Comparison of ENCODE assay signal across 16 cellular contexts in the genomic region with DNA sequence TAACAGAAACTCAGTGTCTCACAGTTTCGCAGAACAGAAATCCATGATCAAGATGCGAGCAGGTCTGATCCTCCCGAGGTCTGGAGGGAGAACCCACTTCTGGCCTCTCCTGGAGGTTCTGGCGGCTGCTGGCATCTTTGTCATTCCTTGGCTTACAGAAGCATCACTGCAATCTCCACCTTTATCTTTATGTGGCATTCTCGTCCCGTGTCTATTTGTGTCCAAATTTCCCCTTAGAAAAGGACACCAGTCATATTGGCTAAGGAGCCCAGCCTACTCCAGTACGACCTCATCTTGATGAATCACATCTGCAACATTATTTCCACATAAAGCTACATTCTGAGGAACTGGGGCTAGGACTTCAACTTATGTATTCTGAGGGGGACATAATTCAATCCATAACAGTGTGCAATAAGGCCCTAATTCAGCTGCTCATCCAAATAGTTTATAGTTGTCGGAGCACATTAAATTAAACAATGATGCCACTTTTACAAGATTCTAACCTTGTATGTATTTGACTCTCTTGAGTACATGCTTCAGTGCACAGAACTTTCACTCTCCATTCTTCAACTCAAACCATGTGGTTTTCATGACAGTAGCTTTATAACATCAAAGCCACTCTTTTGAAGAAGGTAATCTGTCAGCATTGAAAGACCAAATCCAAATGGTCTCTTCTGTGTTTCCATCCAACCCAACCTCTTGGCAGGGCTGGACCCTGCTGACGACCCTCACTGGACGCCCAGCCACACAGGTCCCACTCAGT.
A peak's percentile ranks its signal among the peaks of the same experiment; 100 is the strongest.
DNase-seq lines count a peak whose midpoint lies in the region; ATAC-seq and TF ChIP-seq lines count a peak whose summit lies in the region.
"Had no signal": no experiment of that assay in that cellular context is flagged by ENCODE, and none has a peak within 500 bp of the region (broad histone marks: within the 10 kb centered on the region; RNA-seq: fewer than 3 reads in every experiment).

No MANE protein-coding gene starts in this region.

- no peak overlapping the region for H3K27ac ChIP-seq in psoas muscle

- H3K4me1 ChIP-seq in psoas muscle: peaks cover 44% of the 10 kb centered on the region

- DNase-seq in ecto neural progenitor cell (ENCODE audit: low spot score) (peak; percentile 10), sciatic nerve (ENCODE audit: low spot score) (no peak), psoas muscle (no peak), occipital lobe (lab: John Stamatoyannopoulos, UW) (no peak), NCI-H524 (lab: John Stamatoyannopoulos, UW) (no peak)
- DNase-seq: activated naive CD8-positive, alpha-beta T cell treated with anti-CD3 and anti-CD28 coated beads, Interleukin-2, amount 10 ng/mL, durations not matched to agents 7 days and 5 days; AML-193; MM.1S; mucosa of descending colon; NCI-H526 treated with DMSO at 0.1 percent for 48 hours; stimulated activated CD4-positive, alpha-beta T cell treated with anti-CD3 and anti-CD28 coated beads, Interleukin-4, amount 100 ng/mL, for 1 hour; stimulated activated naive CD8-positive, alpha-beta T cell treated with anti-CD3 and anti-CD28 coated beads, Interleukin-15, amount 100 ng/mL, for 72 hours had no signal

- no peaks in the 10 kb centered on the region for H3K27me3 ChIP-seq in psoas muscle (ENCODE audit: insufficient read depth in 3 of 3, low read length in 2 of 3)

- ATAC-seq in GM18517 (IDR thresholded peaks at IDR 0.05; ENCODE audit: unreplicated experiment) (peak; percentile 72), GM21529 (IDR thresholded peaks at IDR 0.05; ENCODE audit: unreplicated experiment) (peak; percentile 50), HG03108 (IDR thresholded peaks at IDR 0.05; ENCODE audit: unreplicated experiment) (peak; percentile 56), sciatic nerve (no peak), psoas muscle (no peak)
- ATAC-seq: GM23338; mucosa of descending colon; stimulated activated naive CD8-positive, alpha-beta T cell treated with anti-CD3 and anti-CD28 coated beads, Interleukin-15, amount 100 ng/mL, for 72 hours had no signal

- H3K9me3 ChIP-seq in psoas muscle: no peaks in the 10 kb centered on the region
- H3K9me3 ChIP-seq: mucosa of descending colon had no signal

- intact Hi-C loops in sciatic nerve (cut with DNase I): no loop called here
- intact Hi-C loops in psoas muscle (cut with DNase I): loop anchor here in 1 of 2 donors (10.0 kb wide), 1 partner anchor 143 kb away; no protein-coding TSS in a partner anchor

- TF ChIP-seq CTCF in psoas muscle (IDR thresholded peaks at IDR 0.05): no peak

- H3K36me3 ChIP-seq in psoas muscle (ENCODE audit: insufficient read depth in 1 of 2, low read depth in 1 of 2): no peaks in the 10 kb centered on the region

- H3K4me3 ChIP-seq in psoas muscle: no peak overlapping the region
- H3K4me3 ChIP-seq: GM23338, mucosa of descending colon had no signal

- 69 to 78% (median 75%) methylated on average over 10 of the region's 10 CpGs for WGBS in psoas muscle, 3 donors

Comparison
In these comparisons a context has a peak if more than half of its experiments do, and no peak if none do; other contexts are left out.
1. ATAC-seq: peak in GM18517 (single experiment), GM21529 (single experiment) and HG03108 (single experiment); none in sciatic nerve (single experiment) and psoas muscle (0 of 4).